In genomic region chr15:47918877-47919276, GRCh38 we compare ENCODE assay signal across 3 cellular contexts.
TF ChIP-seq lines count a peak whose summit lies in the region.

No MANE protein-coding gene starts in this region.

TF ChIP-seq in A549, 52 proteins besides CTCF, POLR2A, EP300 and RAD21 (continued from another document):
- no peak for TF ChIP-seq ZFP36 (IDR thresholded peaks at IDR 0.05; ENCODE audit: borderline replicate concordance, partially characterized antibody)

TF ChIP-seq in IMR-90, 13 proteins besides CTCF, POLR2A, EP300 and RAD21 (continued from another document):
- TF ChIP-seq ELK1 (IDR thresholded peaks at IDR 0.05; ENCODE audit: borderline replicate concordance, low read depth, low read length) (no peak), RFX5 (IDR thresholded peaks at IDR 0.05; ENCODE audit: low read depth, low read length) (no peak), BHLHE40 (IDR thresholded peaks at IDR 0.05; ENCODE audit: low read depth, low read length) (no peak), USF2 (IDR thresholded peaks at IDR 0.05; ENCODE audit: low read depth, low read length) (no peak), RCOR1 (IDR thresholded peaks at IDR 0.05; ENCODE audit: insufficient replicate concordance, low read length) (no peak), MAZ (IDR thresholded peaks at IDR 0.05; ENCODE audit: borderline replicate concordance, low read depth, low read length) (no peak), SMC3 (IDR thresholded peaks at IDR 0.05; ENCODE audit: low read depth, low read length) (no peak)

TF ChIP-seq in K562, 482 proteins besides CTCF, POLR2A, EP300 and RAD21 (continued from another document):
- TF ChIP-seq SOX6 (IDR thresholded peaks at IDR 0.05) (no peak), SRSF7 (optimal IDR thresholded peaks at IDR 0.05; ENCODE audit: low read depth, low read length) (no peak), ZNF76 (CRISPR knock-in tag; IDR thresholded peaks at IDR 0.05; ENCODE audit: borderline replicate concordance) (no peak), MAFG (tag; conservative IDR thresholded peaks at IDR 0.05) (peak; percentile 39), ZNF316 (IDR thresholded peaks at IDR 0.05) (0 out of 2 replicates have a peak, but pooled peaks have one; percentile 27)
- TF ChIP-seq, protein P1, sequence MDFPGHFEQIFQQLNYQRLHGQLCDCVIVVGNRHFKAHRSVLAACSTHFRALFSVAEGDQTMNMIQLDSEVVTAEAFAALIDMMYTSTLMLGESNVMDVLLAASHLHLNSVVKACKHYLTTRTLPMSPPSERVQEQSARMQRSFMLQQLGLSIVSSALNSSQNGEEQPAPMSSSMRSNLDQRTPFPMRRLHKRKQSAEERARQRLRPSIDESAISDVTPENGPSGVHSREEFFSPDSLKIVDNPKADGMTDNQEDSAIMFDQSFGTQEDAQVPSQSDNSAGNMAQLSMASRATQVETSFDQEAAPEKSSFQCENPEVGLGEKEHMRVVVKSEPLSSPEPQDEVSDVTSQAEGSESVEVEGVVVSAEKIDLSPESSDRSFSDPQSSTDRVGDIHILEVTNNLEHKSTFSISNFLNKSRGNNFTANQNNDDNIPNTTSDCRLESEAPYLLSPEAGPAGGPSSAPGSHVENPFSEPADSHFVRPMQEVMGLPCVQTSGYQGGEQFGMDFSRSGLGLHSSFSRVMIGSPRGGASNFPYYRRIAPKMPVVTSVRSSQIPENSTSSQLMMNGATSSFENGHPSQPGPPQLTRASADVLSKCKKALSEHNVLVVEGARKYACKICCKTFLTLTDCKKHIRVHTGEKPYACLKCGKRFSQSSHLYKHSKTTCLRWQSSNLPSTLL (IDR thresholded peaks at IDR 0.05): no peak
